32 cellular contexts compared by ENCODE assay signal in genomic region chr4:86769794-86770193, GRCh38.
"Had no signal": no experiment of that assay in that cellular context is flagged by ENCODE, and none has a peak within 500 bp of the region (broad histone marks: within the 10 kb centered on the region; RNA-seq: fewer than 3 reads in every experiment).

No MANE protein-coding gene starts in this region.

- DNase-seq: activated B cell treated with CpG ODN at 0.5 μM for 24 hours; activated CD4-positive, alpha-beta memory T cell treated with anti-CD3 and anti-CD28 coated beads for 36 hours; activated CD4-positive, alpha-beta T cell treated with anti-CD3 and anti-CD28 coated beads for 4 hours; activated CD4-positive, alpha-beta T cell treated with anti-CD3 and anti-CD28 coated beads, Interleukin-2, amount 50 U/mL, for 1 hour; activated CD4-positive, CD25-positive, alpha-beta regulatory T cell treated with anti-CD3 and anti-CD28 coated beads, Interleukin-2, amount 50 U/mL, for 72 hours; activated CD8-positive, alpha-beta memory T cell treated with anti-CD3 and anti-CD28 coated beads, Interleukin-2, amount 50 U/mL, for 4 hours; activated gamma-delta T cell treated with Interleukin-2 at 50 U/mL for 16 hours; activated naive CD4-positive, alpha-beta T cell treated with anti-CD3 and anti-CD28 coated beads for 36 hours; activated T-cell treated with anti-CD3 and anti-CD28 coated beads for 4 hours; activated T-cell treated with anti-CD3 and anti-CD28 coated beads, Interleukin-2, amount 50 U/mL, for 4 hours; adrenal gland; body of pancreas; cerebellar nuclear complex; Karpas-422; KBM-7; NCI-H1105; NCI-H1436 treated with DMSO at 0.1 percent for 48 hours; NCI-H2029; NCI-H524 treated with DMSO at 0.1 percent for 48 hours; NCI-H748 treated with DMSO at 0.1 percent for 48 hours; NK-92 treated with Interleukin-12 subunit alpha and Interleukin-12 subunit beta, amount 100 ng/mL, for 24 hours; PC-3; Peyer's patch; RPMI8226; SHP77 treated with DMSO at 0.1 percent for 48 hours; SW 1271; T-helper 1 cell; T-helper 2 cell; T-helper 9 cell had no signal

- H3K4me3 ChIP-seq: adrenal gland, body of pancreas, breast epithelium, Peyer's patch, SJSA1 had no signal

- H3K36me3 ChIP-seq: adrenal gland, breast epithelium, Peyer's patch had no signal

- H3K4me1 ChIP-seq: adrenal gland, body of pancreas, breast epithelium, Peyer's patch, SJSA1 had no signal

- H3K9me3 ChIP-seq: adrenal gland, body of pancreas, breast epithelium, Peyer's patch, SJSA1 had no signal

- H3K27me3 ChIP-seq: adrenal gland, body of pancreas, breast epithelium, Peyer's patch, SJSA1 had no signal

- H3K27ac ChIP-seq: adrenal gland, body of pancreas, breast epithelium, Peyer's patch, SJSA1, VCaP had no signal
